ENCODE assay signal across 24 cellular contexts in genomic region chr2:215419113-215419512, GRCh38. TPM values are rescaled to one million over a fixed set of nuclear protein-coding genes. Genes with fewer than 3 reads are reported as not detected.
A peak's percentile ranks its signal among the peaks of the same experiment; 100 is the strongest.
DNase-seq lines count a peak whose midpoint lies in the region; ATAC-seq, FAIRE-seq and TF ChIP-seq lines count a peak whose summit lies in the region.
"Had no signal": no experiment of that assay in that cellular context is flagged by ENCODE, and none has a peak within 500 bp of the region (broad histone marks: within the 10 kb centered on the region; RNA-seq: fewer than 3 reads in every experiment).

No MANE protein-coding gene starts in this region.

- ATAC-seq in HepG2 (no peak), gastrocnemius medialis (no peak)
- ATAC-seq: heart right ventricle had no signal

- WGBS in HepG2 (ENCODE audit: low lambda C conversion rate) = 62% methylated on average over 3 of the region's 3 CpGs

- H3K4me1 ChIP-seq in HUES48 (ENCODE audit: control insufficient read depth, insufficient read depth, low read length) (no peaks in the 10 kb centered on the region), HepG2 (ENCODE audit: insufficient read depth, low read length) (peaks cover 100% of the 10 kb centered on the region), stomach smooth muscle (ENCODE audit: control insufficient read depth, insufficient read depth, low read length) (peaks cover 9% of the 10 kb centered on the region), gastrocnemius medialis (no peaks in the 10 kb centered on the region)

- no peaks in the 10 kb centered on the region for H3K9me3 Mint-ChIP-seq in activated CD4-positive, alpha-beta memory T cell treated with anti-CD3 and anti-CD28 coated beads for 36 hours
- H3K9me3 Mint-ChIP-seq: T-helper 2 cell treated with Interferon-gamma antibody and Interleukin-4, amounts not matched to agents 5 μg/mL and 100 μg/mL, for 36 hours had no signal

- intact Hi-C loops in HepG2 (cut with micrococcal nuclease; ENCODE audit: unreplicated experiment) = loop anchor here (2.0 to 5.0 kb wide), 5 partner anchors 16 to 503 kb away; no protein-coding TSS in a partner anchor
- intact Hi-C loops in activated CD4-positive, alpha-beta memory T cell treated with anti-CD3 and anti-CD28 coated beads for 36 hours (cut with micrococcal nuclease) = no loop called here
- intact Hi-C loops in gastrocnemius medialis (cut with DNase I; ENCODE audit: low total_unique reads) = no loop called here

- H3K27ac ChIP-seq in HUES48 (ENCODE audit: low read depth, low read length) (peak overlapping the region; percentile 28), brain microvascular endothelial cell (peak overlapping the region; percentile 9), HepG2 (ENCODE audit: extremely low read length, insufficient read depth, low read length) (peak overlapping the region; percentile 77), stomach smooth muscle (ENCODE audit: low read length) (peak overlapping the region; percentile 37), gastrocnemius medialis (no peak overlapping the region)
- H3K27ac ChIP-seq: heart right ventricle, neutrophil, skin epidermis, stomach, VCaP had no signal

- TF ChIP-seq RAD21 in HepG2 (CRISPR knock-in tag; IDR thresholded peaks at IDR 0.05) = no peak

- in situ Hi-C loops in brain microvascular endothelial cell (cut with HindIII; ENCODE audit: low pct_ligation_motif_present, low sequenced_read_pairs) = no loop called here
- in situ Hi-C loops in HepG2 (cut with HindIII; ENCODE audit: extremely low pct_ligation_motif_present, low pct_unique_long_range_greater_than_20kb) = no loop called here
- in situ Hi-C loops in gastrocnemius medialis (cut with MboI; ENCODE audit: low sequenced_read_pairs in 4 of 4) = no loop called here

- no peaks in the 10 kb centered on the region for H3K36me3 Mint-ChIP-seq in activated CD4-positive, alpha-beta memory T cell treated with anti-CD3 and anti-CD28 coated beads for 36 hours

- no peak overlapping the region for H2AFZ ChIP-seq in HepG2 (ENCODE audit: low read length)

- no peak for FAIRE-seq in HepG2 (lab: Jason Lieb, UNC)
- FAIRE-seq: GM18507 had no signal

- H3K79me2 ChIP-seq in HepG2 (ENCODE audit: insufficient read depth, low read length) = peaks cover 62% of the 10 kb centered on the region

- POLR2A ChIA-PET in HepG2 (lab: Yijun Ruan, JAX) = interaction anchor here (0.6 to 7.6 kb wide), 17 partner anchors 8 to 375 kb away, joined by 3 to 118 read pairs (median 5); partner anchors contain the start of gene FN1
- POLR2A ChIA-PET in activated CD4-positive, alpha-beta memory T cell treated with anti-CD3 and anti-CD28 coated beads for 36 hours (lab: Charles Lee) = no interaction called here

- BruUV-seq in HepG2 (replicated peaks; lab: Mats Ljungman, UMichigan) = no TSS peak

- H4K20me1 ChIP-seq in HepG2 (ENCODE audit: insufficient read depth, low read length) = 0 out of 2 replicates have a peak, but pooled peaks cover 5% of the 10 kb centered on the region

- H3K4me3 ChIP-seq in HUES48 (ENCODE audit: low read depth, low read length) (no peak overlapping the region), brain microvascular endothelial cell (ENCODE audit: low read depth, low read length) (peak overlapping the region; percentile 31), HepG2 (replicated peaks in 1 of 3; ENCODE audit: insufficient read depth in 1 of 3, low read depth in 2 of 3, low read length in 3 of 3) (peak overlapping the region in 1 of 3 experiments; percentile 24; a peak in 3 of 6 replicates), stomach smooth muscle (ENCODE audit: low read length in 2 of 2) (no peak overlapping the region), gastrocnemius medialis (no peak overlapping the region)
- H3K4me3 ChIP-seq: heart right ventricle, skin epidermis, stomach had no signal

- peaks cover 23% of the 10 kb centered on the region for H3K27me3 Mint-ChIP-seq in activated CD4-positive, alpha-beta memory T cell treated with anti-CD3 and anti-CD28 coated beads for 36 hours

- TF ChIP-seq POLR2A in HepG2 (IDR thresholded peaks at IDR 0.05; ENCODE audit: insufficient read depth in 1 of 2, low read depth in 2 of 2, low read length in 2 of 2) = no peak
- no peak for TF ChIP-seq POLR2A in gastrocnemius medialis (IDR thresholded peaks at IDR 0.05)

- peak overlapping the region; percentile 73 for H3K4me2 ChIP-seq in HepG2 (ENCODE audit: low read depth, low read length)

- CTCF ChIA-PET in HepG2 (lab: Yijun Ruan, JAX; ENCODE audit: low intra/inter-chr PET ratio, low total read pairs) = no interaction called here
- CTCF ChIA-PET in activated CD4-positive, alpha-beta memory T cell treated with anti-CD3 and anti-CD28 coated beads for 36 hours (lab: Charles Lee) = no interaction called here

- H3K4me1 Mint-ChIP-seq in activated CD4-positive, alpha-beta memory T cell treated with anti-CD3 and anti-CD28 coated beads for 36 hours (ENCODE audit: low read depth) = no peaks in the 10 kb centered on the region

- H3K27ac Mint-ChIP-seq in activated CD4-positive, alpha-beta memory T cell treated with anti-CD3 and anti-CD28 coated beads for 36 hours = no peak overlapping the region
- H3K27ac Mint-ChIP-seq: T-helper 2 cell treated with Interferon-gamma antibody and Interleukin-4, amounts not matched to agents 5 μg/mL and 100 μg/mL, for 36 hours had no signal

- no peak for TF ChIP-seq CTCF in brain microvascular endothelial cell (IDR thresholded peaks at IDR 0.05; ENCODE audit: low read depth, low read length, missing control alignments)
- no peak for TF ChIP-seq CTCF in HepG2 (CRISPR knock-in tag; IDR thresholded peaks at IDR 0.05)
- no peak for TF ChIP-seq CTCF in gastrocnemius medialis (IDR thresholded peaks at IDR 0.05 in 4 of 5, conservative IDR thresholded peaks at IDR 0.05 in 1 of 5)

- H3K9me3 ChIP-seq in HUES48 (ENCODE audit: control insufficient read depth, insufficient read depth, low read length) = no peaks in the 10 kb centered on the region
- H3K9me3 ChIP-seq in HepG2 (ENCODE audit: low read length) = no peaks in the 10 kb centered on the region
- no peaks in the 10 kb centered on the region for H3K9me3 ChIP-seq in stomach smooth muscle (ENCODE audit: control insufficient read depth in 2 of 2, low read length in 2 of 2)
- no peaks in the 10 kb centered on the region for H3K9me3 ChIP-seq in gastrocnemius medialis
- H3K9me3 ChIP-seq: heart right ventricle, neutrophil, stomach had no signal

- H3K9ac ChIP-seq in HUES48 (ENCODE audit: low read depth, low read length) (no peak overlapping the region), HepG2 (ENCODE audit: insufficient read depth, low read depth, low read length) (peak overlapping the region; percentile 51), stomach smooth muscle (ENCODE audit: low read length in 2 of 2) (no peak overlapping the region)

- H3K27me3 ChIP-seq in HUES48 (ENCODE audit: control insufficient read depth, insufficient read depth, low read length) = no peaks in the 10 kb centered on the region
- no peaks in the 10 kb centered on the region for H3K27me3 ChIP-seq in brain microvascular endothelial cell (replicated peaks)
- no peaks in the 10 kb centered on the region for H3K27me3 ChIP-seq in HepG2 (ENCODE audit: control insufficient read depth in 1 of 2, insufficient read depth in 2 of 2, low read length in 2 of 2)
- H3K27me3 ChIP-seq in stomach smooth muscle (ENCODE audit: control insufficient read depth in 1 of 2, insufficient read depth in 2 of 2, low read length in 2 of 2) = no peaks in the 10 kb centered on the region
- no peaks in the 10 kb centered on the region for H3K27me3 ChIP-seq in gastrocnemius medialis
- H3K27me3 ChIP-seq: heart right ventricle, stomach had no signal

- H3K36me3 ChIP-seq in HUES48 (ENCODE audit: control insufficient read depth, insufficient read depth, low read length) (peaks cover 75% of the 10 kb centered on the region), brain microvascular endothelial cell (replicated peaks) (peaks cover 97% of the 10 kb centered on the region), HepG2 (replicated peaks in 1 of 2; ENCODE audit: control insufficient read depth in 1 of 2, insufficient read depth in 2 of 2, low read length in 2 of 2) (peaks cover 23 to 71% of the 10 kb centered on the region in 2 experiments), stomach smooth muscle (ENCODE audit: control insufficient read depth in 2 of 2, insufficient read depth in 2 of 2, low read length in 2 of 2) (peaks cover 47 to 57% of the 10 kb centered on the region in 2 donors), gastrocnemius medialis (no peaks in the 10 kb centered on the region)
- H3K36me3 ChIP-seq: neutrophil had no signal

- DNase-seq in brain microvascular endothelial cell = peak; percentile 47
- DNase-seq in HepG2 (ENCODE audit: low spot score) = no peak
- no peak for DNase-seq in activated CD4-positive, alpha-beta memory T cell treated with anti-CD3 and anti-CD28 coated beads for 36 hours
- DNase-seq in SW480 (ENCODE audit: low spot score) = no peak
- DNase-seq in cerebellar nuclear complex (lab: John Stamatoyannopoulos, UW) = no peak
- DNase-seq in gastrocnemius medialis = no peak
- DNase-seq: activated CD4-positive, alpha-beta T cell treated with anti-CD3 and anti-CD28 coated beads for 4 hours; activated effector memory CD4-positive, alpha-beta T cell treated with anti-CD3 and anti-CD28 coated beads, Interleukin-2, amount 50 U/mL, for 16 hours; activated T-cell treated with anti-CD3 and anti-CD28 coated beads, Interleukin-2, amount 50 U/mL, for 1 hour; DND-41; heart right ventricle; NCI-H1436; OCI-M1; stimulated activated CD4-positive, alpha-beta T cell treated with anti-CD3 and anti-CD28 coated beads, Interleukin-1b, Interleukin-23, amount 100 ng/mL, for 48 hours; stimulated activated CD8-positive, alpha-beta memory T cell treated with anti-CD3 and anti-CD28 coated beads, Interleukin-4, amount 100 ng/mL, for 48 hours; stomach; trophoblast cell had no signal

- no peak for TF ChIP-seq EP300 in HepG2 (IDR thresholded peaks at IDR 0.05; ENCODE audit: low read depth in 2 of 2, low read length in 2 of 2)
- TF ChIP-seq EP300 in HepG2 (CRISPR knock-in tag; IDR thresholded peaks at IDR 0.05; ENCODE audit: borderline replicate concordance) = no peak

- no peak overlapping the region for H3K4me3 Mint-ChIP-seq in activated CD4-positive, alpha-beta memory T cell treated with anti-CD3 and anti-CD28 coated beads for 36 hours
- H3K4me3 Mint-ChIP-seq: T-helper 2 cell treated with Interferon-gamma antibody and Interleukin-4, amounts not matched to agents 5 μg/mL and 100 μg/mL, for 36 hours had no signal

RNA-seq across cellular contexts. Expression of gene FN1, which starts 16.8 kb away (rescaled TPM):
- total RNA-seq in HepG2 (2016; rRNA removed; fragmentation: Illumina TruSeq; extraction: Trizol) (1,029 and 1,847 TPM in 2 replicates), gastrocnemius medialis (100 to 1,000 TPM in 1 of 4 donors, 10 to 100 TPM in 3; 24.8 to 341 (median 58.6) TPM)
- total RNA-seq in HepG2 (2016; cell fraction: cytosol; rRNA removed; fragmentation: Illumina TruSeq; extraction: Trizol; ENCODE audit: low read depth) = 126 and 147 TPM in 2 replicates
- total RNA-seq in HepG2 (2016; cell fraction: insoluble cytoplasmic fraction; rRNA removed; fragmentation: Illumina TruSeq; extraction: Trizol) = 854 and 1,853 TPM in 2 replicates
- total RNA-seq in HepG2 (2016; cell fraction: membrane; rRNA removed; fragmentation: Illumina TruSeq; extraction: Trizol) = 296 and 350 TPM in 2 replicates
- 2,550 and 3,138 TPM in 2 replicates for total RNA-seq in HepG2 (2016; cell fraction: nucleus; rRNA removed; fragmentation: Illumina TruSeq; extraction: Trizol)
- 6,471 and 8,294 TPM in 2 replicates for polyA plus RNA-seq in HepG2 (2011; rRNA removed)
- 5,228 and 6,020 TPM in 2 replicates for polyA plus RNA-seq in HepG2 (2011; cell fraction: cytosol; rRNA removed)
- polyA plus RNA-seq in HepG2 (2011; cell fraction: nucleus; rRNA removed) = 7,071 and 7,329 TPM in 2 replicates
- 6,919 and 7,291 TPM in 2 replicates for polyA plus RNA-seq in HepG2 (2012)
- polyA plus RNA-seq in HepG2 (2016; cell fraction: cytosol; fragmentation: Illumina TruSeq; extraction: Trizol; ENCODE audit: low read depth) = 105 and 116 TPM in 2 replicates
- polyA plus RNA-seq in HepG2 (2016; cell fraction: insoluble cytoplasmic fraction; fragmentation: Illumina TruSeq; extraction: Trizol; ENCODE audit: low read depth) = 930 and 1,012 TPM in 2 replicates
- 206 and 247 TPM in 2 replicates for polyA plus RNA-seq in HepG2 (2016; cell fraction: membrane; fragmentation: Illumina TruSeq; extraction: Trizol; ENCODE audit: low read depth)
- 3,833 and 4,011 TPM in 2 replicates for polyA plus RNA-seq in HepG2 (2016; cell fraction: nucleus; fragmentation: Illumina TruSeq; extraction: Trizol; ENCODE audit: insufficient read depth, low read depth)
- polyA minus RNA-seq in HepG2 (2011; rRNA and poly(A)+ RNA removed; ENCODE audit: low replicate concordance) = 4.7 and 8,343 TPM in 2 replicates
- 6,416 and 9,415 TPM in 2 replicates for polyA minus RNA-seq in HepG2 (2011; cell fraction: cytosol; rRNA and poly(A)+ RNA removed)
- 5,814 and 6,553 TPM in 2 replicates for polyA minus RNA-seq in HepG2 (2011; cell fraction: nucleus; rRNA and poly(A)+ RNA removed)
- total RNA-seq in activated CD4-positive, alpha-beta memory T cell treated with anti-CD3 and anti-CD28 coated beads for 36 hours = under 1 TPM; 0.50 to 0.53 TPM

Comparison
In these comparisons a context has a peak if more than half of its experiments do, and no peak if none do; other contexts are left out.
1. H3K27ac ChIP-seq: peak in HUES48 (single experiment), brain microvascular endothelial cell (single experiment), HepG2 (single experiment) and stomach smooth muscle (single experiment); none in gastrocnemius medialis (0 of 4).
2. RNA of gene FN1, which starts 16.8 kb away (total RNA-seq): 126 to 3,138 TPM in HepG2 and 24.8 to 341 TPM in gastrocnemius medialis; 0.50 to 0.53 TPM in activated CD4-positive, alpha-beta memory T cell treated with anti-CD3 and anti-CD28 coated beads for 36 hours; every median in the first group is over 10 times any median in the second.